In genomic region chr7:137935849-137936508, GRCh38 we compare ENCODE assay signal across 1 cellular context.
TF ChIP-seq lines count a peak whose summit lies in the region.

No MANE protein-coding gene starts in this region.

TF ChIP-seq in K562, 482 proteins besides CTCF, POLR2A, EP300 and RAD21 (continued from another document and continues in another):
- TF ChIP-seq ZBTB40 (IDR thresholded peaks at IDR 0.05): 0 out of 2 replicates have a peak, but pooled peaks have one; percentile 15
- no peak for TF ChIP-seq ZBTB40 (CRISPR knock-in tag; IDR thresholded peaks at IDR 0.05)
- TF ChIP-seq CEBPZ (IDR thresholded peaks at IDR 0.05; ENCODE audit: borderline replicate concordance, low read depth, low read length): no peak
- TF ChIP-seq ZNF217 (CRISPR knock-in tag; IDR thresholded peaks at IDR 0.05): no peak
- no peak for TF ChIP-seq HEY1 (CRISPR knock-in tag; IDR thresholded peaks at IDR 0.05; ENCODE audit: borderline replicate concordance)
- no peak for TF ChIP-seq SNIP1 (IDR thresholded peaks at IDR 0.05; ENCODE audit: low read depth)
- peak in 1 of 2 experiments; percentile 13; a peak in 1 of 4 replicates for TF ChIP-seq RCOR1 (IDR thresholded peaks at IDR 0.05; ENCODE audit: borderline replicate concordance in 1 of 2, low read depth in 2 of 2, low read length in 2 of 2)
- TF ChIP-seq EHMT2 (IDR thresholded peaks at IDR 0.05): no peak
- TF ChIP-seq NFE2 (IDR thresholded peaks at IDR 0.05; ENCODE audit: low read depth): no peak
- TF ChIP-seq ARHGAP35 (IDR thresholded peaks at IDR 0.05; ENCODE audit: partially characterized antibody): no peak
- no peak for TF ChIP-seq ZNF277 (CRISPR knock-in tag; IDR thresholded peaks at IDR 0.05; ENCODE audit: borderline replicate concordance)
- no peak for TF ChIP-seq XRCC4 (IDR thresholded peaks at IDR 0.05; ENCODE audit: extremely low read depth, insufficient read depth, insufficient read length)
- TF ChIP-seq ZC3H8 (IDR thresholded peaks at IDR 0.05): no peak
- TF ChIP-seq CUX1 (CRISPR knock-in tag; IDR thresholded peaks at IDR 0.05): no peak
- TF ChIP-seq KDM4B (IDR thresholded peaks at IDR 0.05; ENCODE audit: borderline replicate concordance in 2 of 2, low read depth in 1 of 2): no peak
- TF ChIP-seq RHOXF2B (CRISPR knock-in tag; conservative IDR thresholded peaks at IDR 0.05): no peak
- no peak for TF ChIP-seq SMARCE1 (IDR thresholded peaks at IDR 0.05)
- TF ChIP-seq ZNF644 (tag; IDR thresholded peaks at IDR 0.05; ENCODE audit: low read depth): no peak
- no peak for TF ChIP-seq NKRF (IDR thresholded peaks at IDR 0.05; ENCODE audit: borderline replicate concordance)
- TF ChIP-seq NFE2L1 (tag; IDR thresholded peaks at IDR 0.05; ENCODE audit: borderline replicate concordance, low read depth): no peak
- no peak for TF ChIP-seq FOXJ2 (tag; IDR thresholded peaks at IDR 0.05)
- no peak for TF ChIP-seq MXD1 (CRISPR knock-in tag; IDR thresholded peaks at IDR 0.05; ENCODE audit: borderline replicate concordance, poor library complexity, severe bottlenecking)
- peak; percentile 9; the same call in 1 of the 2 replicates for TF ChIP-seq VEZF1 (CRISPR knock-in tag; IDR thresholded peaks at IDR 0.05)
- TF ChIP-seq MECOM (CRISPR knock-in tag; IDR thresholded peaks at IDR 0.05): no peak; the same call in 1 of the 2 replicates
- TF ChIP-seq JUND (IDR thresholded peaks at IDR 0.05; ENCODE audit: borderline replicate concordance, low read depth, low read length): 0 out of 2 replicates have a peak, but pooled peaks have one; percentile 11
- TF ChIP-seq JUND (tag; IDR thresholded peaks at IDR 0.05; ENCODE audit: borderline replicate concordance, low read depth, low read length): peak; percentile 54; the same call in 2 of the 3 replicates
- TF ChIP-seq ZNF232 (CRISPR knock-in tag; IDR thresholded peaks at IDR 0.05): no peak
- TF ChIP-seq CC2D1A (IDR thresholded peaks at IDR 0.05): peak; percentile 33; the same call in 1 of the 2 replicates
- 0 out of 2 replicates have a peak, but pooled peaks have one; percentile 69 for TF ChIP-seq ELF2 (CRISPR knock-in tag; IDR thresholded peaks at IDR 0.05)
- no peak for TF ChIP-seq PREB (CRISPR knock-in tag; IDR thresholded peaks at IDR 0.05)
- TF ChIP-seq MTA3 (IDR thresholded peaks at IDR 0.05; ENCODE audit: borderline replicate concordance): peak; percentile 12; the same call in 1 of the 2 replicates
